In the genomic region with DNA sequence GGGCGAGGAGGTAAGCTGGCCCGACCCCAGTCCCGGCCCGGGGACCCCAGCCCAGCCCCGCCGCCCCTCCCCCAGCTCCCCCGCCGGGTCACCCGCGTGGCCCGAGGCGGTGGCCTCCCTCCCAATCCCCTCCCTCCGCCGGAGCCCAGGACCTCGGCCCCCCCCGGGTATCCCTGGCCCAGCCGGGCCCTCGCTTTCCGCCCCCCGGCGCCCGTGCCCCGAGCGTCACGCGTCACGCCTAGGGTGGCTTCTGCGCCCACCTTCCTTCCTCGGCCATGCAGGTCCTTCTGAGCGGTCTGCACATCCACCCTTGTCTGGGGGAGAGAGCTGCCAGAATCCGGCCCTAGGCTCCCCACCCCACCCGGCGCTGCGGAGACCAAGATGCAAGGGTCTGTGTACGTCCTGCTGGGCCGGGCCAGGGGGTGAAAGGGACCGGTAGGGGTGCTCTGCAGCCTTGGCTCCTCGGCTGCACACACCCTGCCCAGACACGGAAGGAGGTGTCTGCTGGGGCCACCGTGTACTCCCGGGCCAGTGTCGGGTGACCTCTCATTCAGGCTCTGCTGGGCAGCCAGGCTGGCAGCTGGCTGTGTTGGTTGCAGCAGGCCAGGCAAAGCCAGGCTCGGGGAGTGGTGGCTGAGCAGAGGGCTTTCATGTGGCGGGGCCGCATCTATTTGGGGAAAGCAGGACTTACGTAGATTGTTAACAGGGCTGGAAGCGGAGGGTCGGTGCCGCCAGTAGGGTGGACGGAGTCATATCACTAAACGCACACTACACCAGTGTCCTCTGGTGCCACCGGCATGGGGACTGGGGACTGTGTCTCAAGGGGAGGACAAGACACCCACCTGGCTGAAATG, we compare ENCODE assay signal across 8 cellular contexts. TPM values are rescaled to one million over a fixed set of nuclear protein-coding genes. Genes with fewer than 3 reads are reported as not detected.
DNase-seq lines count a peak whose midpoint lies in the region; ATAC-seq, FAIRE-seq and TF ChIP-seq lines count a peak whose summit lies in the region.

No MANE protein-coding gene starts in this region.

- no peaks in the 10 kb centered on the region for H3K79me2 ChIP-seq in ACC112 (ENCODE audit: control insufficient read depth, insufficient read depth, low read length, unreplicated experiment)

- H3K4me1 ChIP-seq in ACC112 (ENCODE audit: control insufficient read depth, insufficient read depth, low read length, unreplicated experiment), result no peaks in the 10 kb centered on the region

- H3K9me3 Mint-ChIP-seq in central memory CD8-positive, alpha-beta T cell, result no peaks in the 10 kb centered on the region
- peaks cover 0 to 3% (median 0%) of the 10 kb centered on the region in 7 donors for H3K9me3 Mint-ChIP-seq in naive B cell

- no peak overlapping the region for H3K27ac Mint-ChIP-seq in central memory CD8-positive, alpha-beta T cell (ENCODE audit: low read depth)
- H3K27ac Mint-ChIP-seq in naive B cell, result peak overlapping the region in 1 of 6 donors; percentile 47

- FAIRE-seq in urothelium cell line (lab: Jason Lieb, UNC), result no peak

- H3K27me3 ChIP-seq in ACC112 (ENCODE audit: insufficient read depth, low read length), result peaks cover 50% of the 10 kb centered on the region
- peaks cover 26% of the 10 kb centered on the region for H3K27me3 ChIP-seq in H7 (ENCODE audit: control insufficient read depth, insufficient read depth, low read length)

- TF ChIP-seq CTCF in omental fat pad (IDR thresholded peaks at IDR 0.05), result no peak

- H3K4me3 ChIP-seq in ACC112 (ENCODE audit: low read depth, low read length), result peak overlapping the region; percentile 37; the same call in 1 of the 2 replicates
- H3K4me3 ChIP-seq in H7 (ENCODE audit: insufficient read depth, low read depth, low read length), result peak overlapping the region; percentile 40

- no peak for ATAC-seq in central memory CD8-positive, alpha-beta T cell (replicated peaks; ENCODE audit: extremely low read depth, poor library complexity, severe bottlenecking)
- peak in 1 of 2 donors; percentile 33 for ATAC-seq in naive B cell (ENCODE audit: low read depth in 2 of 2)
- no peak for ATAC-seq in omental fat pad (ENCODE audit: low FRiP score)

- H3K36me3 ChIP-seq in ACC112 (ENCODE audit: insufficient read depth, low read length), result no peaks in the 10 kb centered on the region
- H3K36me3 ChIP-seq in H7 (replicated peaks; ENCODE audit: control insufficient read depth, insufficient read depth, low read length), result no peaks in the 10 kb centered on the region

- peak overlapping the region; percentile 63 for H3K4me3 Mint-ChIP-seq in central memory CD8-positive, alpha-beta T cell
- peak overlapping the region; percentile 70 to 89 (median 82) for H3K4me3 Mint-ChIP-seq in naive B cell

- peaks cover 72% of the 10 kb centered on the region for H3K27me3 Mint-ChIP-seq in central memory CD8-positive, alpha-beta T cell
- peaks cover 45 to 71% (median 63%) of the 10 kb centered on the region in 3 donors for H3K27me3 Mint-ChIP-seq in naive B cell

- H3K27ac ChIP-seq in ACC112 (ENCODE audit: low read depth, low read length), result no peak overlapping the region

- DNase-seq in H7, result peak; percentile 78
- DNase-seq in central memory CD8-positive, alpha-beta T cell (ENCODE audit: low spot score in 2 of 2), result no peak
- no peak for DNase-seq in naive B cell
- DNase-seq in urothelium cell line (ENCODE audit: low spot score), result no peak
- DNase-seq in NCI-H1105 treated with DMSO at 0.1 percent for 48 hours (lab: John Stamatoyannopoulos, UW), result no peak
- no peak for DNase-seq in omental fat pad (ENCODE audit: low spot score)
- no peak for DNase-seq in AML-193 (lab: John Stamatoyannopoulos, UW)

- H3K36me3 Mint-ChIP-seq in central memory CD8-positive, alpha-beta T cell (ENCODE audit: insufficient read depth), result peaks cover 1% of the 10 kb centered on the region
- no peaks in the 10 kb centered on the region for H3K36me3 Mint-ChIP-seq in naive B cell

- H3K4me1 Mint-ChIP-seq in central memory CD8-positive, alpha-beta T cell, result peaks cover 7% of the 10 kb centered on the region
- H3K4me1 Mint-ChIP-seq in naive B cell, result peaks cover 15 to 22% (median 17%) of the 10 kb centered on the region in 3 donors

- no peak overlapping the region for H2AFZ ChIP-seq in ACC112 (ENCODE audit: low read length, unreplicated experiment)

RNA-seq across cellular contexts. Expression of a gene that starts 0.8 kb away (rescaled TPM):
- total RNA-seq in H7 (2014; rRNA removed; shearing (Covaris generic)), result 21.9 and 31.5 TPM in 2 replicates
- polyA plus RNA-seq in naive B cell (ENCODE audit: low read depth in 6 of 6), result 10 to 100 TPM in 5 of 6 donors, 1 to 10 TPM in 1; 7.3 to 29.7 (median 20.8) TPM
- 10 to 100 TPM in 1 of 4 donors, 1 to 10 TPM in 3; 2.8 to 12.0 (median 5.7) TPM for total RNA-seq in omental fat pad
